In the genomic region with DNA sequence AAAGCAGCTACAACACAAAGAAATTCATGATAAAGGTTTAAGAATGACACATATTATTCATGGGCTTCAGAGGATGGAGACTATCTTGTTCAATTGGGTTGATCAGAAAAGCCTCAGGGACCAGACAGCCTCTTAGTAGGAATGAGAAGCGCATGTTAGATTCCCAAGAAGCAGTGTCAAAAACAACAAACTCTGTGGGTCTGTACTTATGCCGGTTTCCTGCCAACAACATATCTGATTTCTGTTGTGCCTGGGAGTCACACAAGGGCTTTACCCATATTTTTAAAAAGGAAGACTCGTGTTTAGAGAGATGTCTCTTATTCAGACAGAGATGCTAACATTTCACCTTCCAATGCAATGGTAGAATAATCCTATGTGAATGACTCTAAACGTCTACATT, we compare ENCODE assay signal across 26 cellular contexts.
"Had no signal": no experiment of that assay in that cellular context is flagged by ENCODE, and none has a peak within 500 bp of the region (broad histone marks: within the 10 kb centered on the region; RNA-seq: fewer than 3 reads in every experiment).

No MANE protein-coding gene starts in this region.

- H3K4me1 ChIP-seq: left ventricle myocardium inferior, neural progenitor cell, right atrium auricular region, right lobe of liver, suprapubic skin, tibial artery, upper lobe of right lung, uterus had no signal

- H3K27ac ChIP-seq: hepatocyte, left ventricle myocardium inferior, neural progenitor cell, neutrophil, ovary, right atrium auricular region, right lobe of liver, skin epidermis, suprapubic skin, thoracic aorta, tibial artery, upper lobe of right lung, uterus had no signal

- H2AFZ ChIP-seq: hepatocyte, neural progenitor cell had no signal

- H3K4me3 ChIP-seq: hepatocyte, left ventricle myocardium inferior, lung, neural progenitor cell, ovary, right atrium auricular region, right lobe of liver, skin epidermis, suprapubic skin, thoracic aorta, tibial artery, upper lobe of right lung, uterus had no signal

- DNase-seq: left ventricle myocardium inferior; mesendoderm; naive B cell; natural killer cell; nephron progenitor cell; occipital lobe; ovary; right lobe of liver; stimulated activated CD4-positive, alpha-beta T cell treated with anti-CD3 and anti-CD28 coated beads, Interleukin-12 subunit alpha, Interleukin-12 subunit beta, amount 100 ng/mL, for 4 hours; stimulated activated CD4-positive, alpha-beta T cell treated with anti-CD3 and anti-CD28 coated beads, Interleukin-15, amount 100 ng/mL, for 24 hours; stimulated activated CD4-positive, alpha-beta T cell treated with anti-CD3 and anti-CD28 coated beads, Interleukin-2, amount 100 ng/mL, for 24 hours; stimulated activated CD4-positive, alpha-beta T cell treated with anti-CD3 and anti-CD28 coated beads, Interleukin-4, amount 100 ng/mL, for 1 hour; stimulated activated naive CD4-positive, alpha-beta T cell; tibial artery; trophoblast cell; upper lobe of right lung; uterus had no signal

- H3K79me2 ChIP-seq: hepatocyte had no signal

- FAIRE-seq: islet of Langerhans had no signal

- H3K4me2 ChIP-seq: hepatocyte, neural progenitor cell had no signal

- H3K9me3 ChIP-seq: neutrophil, ovary, right atrium auricular region, right lobe of liver, suprapubic skin, thoracic aorta, tibial artery, upper lobe of right lung, uterus had no signal

- H3K9ac ChIP-seq: neural progenitor cell had no signal

- H3K36me3 ChIP-seq: left ventricle myocardium inferior, neural progenitor cell, neutrophil, ovary, right atrium auricular region, right lobe of liver, suprapubic skin, thoracic aorta, tibial artery, upper lobe of right lung, uterus had no signal

- ATAC-seq: natural killer cell, right lobe of liver, upper lobe of right lung had no signal

- H3K27me3 ChIP-seq: hepatocyte, neural progenitor cell, neutrophil, ovary, right atrium auricular region, right lobe of liver, suprapubic skin, tibial artery, upper lobe of right lung, uterus had no signal
